1 cellular context compared by ENCODE assay signal in the genomic region with DNA sequence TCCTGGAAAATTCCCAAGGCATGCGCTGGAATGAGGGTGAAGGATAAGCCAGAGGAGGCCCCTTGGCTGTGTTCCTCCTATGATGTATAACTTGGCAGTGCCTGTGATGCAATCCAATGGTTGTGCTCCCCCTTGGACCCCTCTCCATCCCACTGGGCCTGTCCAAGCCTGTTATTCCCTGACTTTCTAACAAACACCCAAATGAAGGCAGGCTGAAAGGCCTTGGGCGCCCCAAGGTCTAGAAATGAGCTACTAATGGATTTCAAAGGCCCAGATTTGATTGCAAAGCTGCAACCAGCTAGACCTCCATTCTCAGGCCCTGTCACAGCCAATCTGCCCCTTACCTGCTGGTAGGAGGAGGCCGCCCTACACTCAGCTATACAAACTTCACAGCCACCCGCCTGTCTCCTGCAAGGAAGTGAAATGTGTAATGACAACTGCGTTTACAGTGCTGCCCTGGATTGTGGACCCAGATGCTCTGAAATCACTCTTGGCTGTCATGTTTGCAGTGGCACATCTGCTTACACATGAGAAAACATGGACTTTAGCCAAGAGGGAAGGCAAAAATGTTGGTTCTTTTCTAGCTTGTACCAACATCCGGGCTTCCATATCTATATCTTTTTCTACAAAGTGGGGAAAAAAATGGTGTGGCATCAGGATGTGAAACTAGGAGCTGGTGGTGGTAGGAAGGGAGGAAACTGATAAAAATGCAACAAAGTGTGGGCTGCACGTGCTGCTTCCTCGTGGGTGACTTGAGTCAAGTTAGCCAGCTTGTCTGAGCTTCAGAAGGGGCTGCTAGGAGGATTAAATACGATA.
A peak's percentile ranks its signal among the peaks of the same experiment; 100 is the strongest.
TF ChIP-seq lines count a peak whose summit lies in the region.

No MANE protein-coding gene starts in this region.

TF ChIP-seq in HepG2, 621 proteins besides CTCF, POLR2A, EP300 and RAD21 (continued from another document and continues in another):
- TF ChIP-seq, protein P1, sequence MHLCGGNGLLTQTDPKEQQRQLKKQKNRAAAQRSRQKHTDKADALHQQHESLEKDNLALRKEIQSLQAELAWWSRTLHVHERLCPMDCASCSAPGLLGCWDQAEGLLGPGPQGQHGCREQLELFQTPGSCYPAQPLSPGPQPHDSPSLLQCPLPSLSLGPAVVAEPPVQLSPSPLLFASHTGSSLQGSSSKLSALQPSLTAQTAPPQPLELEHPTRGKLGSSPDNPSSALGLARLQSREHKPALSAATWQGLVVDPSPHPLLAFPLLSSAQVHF (CRISPR knock-in tag; IDR thresholded peaks at IDR 0.05), result no peak
- no peak for TF ChIP-seq ZNF781 (CRISPR knock-in tag; IDR thresholded peaks at IDR 0.05; ENCODE audit: borderline replicate concordance, not compliant biosample characterization)
- peak; percentile 45; the same call in 1 of the 2 replicates for TF ChIP-seq ZNF569 (CRISPR knock-in tag; IDR thresholded peaks at IDR 0.05; ENCODE audit: borderline replicate concordance)
- TF ChIP-seq, protein P2, sequence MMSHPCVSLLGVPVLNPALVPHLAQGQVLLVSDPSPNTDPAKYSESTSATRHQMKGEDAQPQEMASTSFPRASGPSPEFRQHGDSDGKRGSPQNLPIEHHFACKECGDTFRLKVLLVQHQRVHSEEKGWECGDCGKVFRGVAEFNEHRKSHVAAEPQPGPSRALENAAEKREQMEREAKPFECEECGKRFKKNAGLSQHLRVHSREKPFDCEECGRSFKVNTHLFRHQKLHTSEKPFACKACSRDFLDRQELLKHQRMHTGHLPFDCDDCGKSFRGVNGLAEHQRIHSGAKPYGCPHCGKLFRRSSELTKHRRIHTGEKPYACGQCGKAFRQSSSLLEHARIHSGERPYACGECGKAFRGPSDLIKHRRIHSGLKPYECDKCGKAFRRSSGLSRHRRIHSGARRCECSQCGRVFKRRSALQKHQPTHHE (CRISPR knock-in tag; IDR thresholded peaks at IDR 0.05; ENCODE audit: borderline replicate concordance), result no peak; the same call in 1 of the 2 replicates
- TF ChIP-seq, protein P3, sequence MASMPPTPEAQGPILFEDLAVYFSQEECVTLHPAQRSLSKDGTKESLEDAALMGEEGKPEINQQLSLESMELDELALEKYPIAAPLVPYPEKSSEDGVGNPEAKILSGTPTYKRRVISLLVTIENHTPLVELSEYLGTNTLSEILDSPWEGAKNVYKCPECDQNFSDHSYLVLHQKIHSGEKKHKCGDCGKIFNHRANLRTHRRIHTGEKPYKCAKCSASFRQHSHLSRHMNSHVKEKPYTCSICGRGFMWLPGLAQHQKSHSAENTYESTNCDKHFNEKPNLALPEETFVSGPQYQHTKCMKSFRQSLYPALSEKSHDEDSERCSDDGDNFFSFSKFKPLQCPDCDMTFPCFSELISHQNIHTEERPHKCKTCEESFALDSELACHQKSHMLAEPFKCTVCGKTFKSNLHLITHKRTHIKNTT (CRISPR knock-in tag; IDR thresholded peaks at IDR 0.05), result no peak
- peak; percentile 84; the same call in 1 of the 2 replicates for TF ChIP-seq CBX5 (CRISPR knock-in tag; IDR thresholded peaks at IDR 0.05; ENCODE audit: borderline replicate concordance)
- no peak for TF ChIP-seq ZNF775 (CRISPR knock-in tag; IDR thresholded peaks at IDR 0.05; ENCODE audit: borderline replicate concordance)
- no peak for TF ChIP-seq MLLT10 (CRISPR knock-in tag; IDR thresholded peaks at IDR 0.05)
- no peak for TF ChIP-seq ZNF260 (CRISPR knock-in tag; IDR thresholded peaks at IDR 0.05; ENCODE audit: borderline replicate concordance, low read depth)
- TF ChIP-seq ADNP (CRISPR knock-in tag; IDR thresholded peaks at IDR 0.05), result no peak
- no peak for TF ChIP-seq SIN3A (IDR thresholded peaks at IDR 0.05; ENCODE audit: borderline replicate concordance, low read depth, low read length)
- TF ChIP-seq, protein P4, sequence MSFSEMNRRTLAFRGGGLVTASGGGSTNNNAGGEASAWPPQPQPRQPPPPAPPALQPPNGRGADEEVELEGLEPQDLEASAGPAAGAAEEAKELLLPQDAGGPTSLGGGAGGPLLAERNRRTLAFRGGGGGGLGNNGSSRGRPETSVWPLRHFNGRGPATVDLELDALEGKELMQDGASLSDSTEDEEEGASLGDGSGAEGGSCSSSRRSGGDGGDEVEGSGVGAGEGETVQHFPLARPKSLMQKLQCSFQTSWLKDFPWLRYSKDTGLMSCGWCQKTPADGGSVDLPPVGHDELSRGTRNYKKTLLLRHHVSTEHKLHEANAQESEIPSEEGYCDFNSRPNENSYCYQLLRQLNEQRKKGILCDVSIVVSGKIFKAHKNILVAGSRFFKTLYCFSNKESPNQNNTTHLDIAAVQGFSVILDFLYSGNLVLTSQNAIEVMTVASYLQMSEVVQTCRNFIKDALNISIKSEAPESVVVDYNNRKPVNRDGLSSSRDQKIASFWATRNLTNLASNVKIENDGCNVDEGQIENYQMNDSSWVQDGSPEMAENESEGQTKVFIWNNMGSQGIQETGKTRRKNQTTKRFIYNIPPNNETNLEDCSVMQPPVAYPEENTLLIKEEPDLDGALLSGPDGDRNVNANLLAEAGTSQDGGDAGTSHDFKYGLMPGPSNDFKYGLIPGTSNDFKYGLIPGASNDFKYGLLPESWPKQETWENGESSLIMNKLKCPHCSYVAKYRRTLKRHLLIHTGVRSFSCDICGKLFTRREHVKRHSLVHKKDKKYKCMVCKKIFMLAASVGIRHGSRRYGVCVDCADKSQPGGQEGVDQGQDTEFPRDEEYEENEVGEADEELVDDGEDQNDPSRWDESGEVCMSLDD (CRISPR knock-in tag; IDR thresholded peaks at IDR 0.05; ENCODE audit: borderline replicate concordance), result no peak
- TF ChIP-seq RARG (CRISPR knock-in tag; IDR thresholded peaks at IDR 0.05; ENCODE audit: low read depth), result no peak
- TF ChIP-seq KLF15 (CRISPR knock-in tag; IDR thresholded peaks at IDR 0.05; ENCODE audit: borderline replicate concordance), result no peak
- 0 out of 2 replicates have a peak, but pooled peaks have one; percentile 30 for TF ChIP-seq HIVEP1 (CRISPR knock-in tag; IDR thresholded peaks at IDR 0.05)
- peak; percentile 87 for TF ChIP-seq ZFX (CRISPR knock-in tag; IDR thresholded peaks at IDR 0.05; ENCODE audit: low read depth)
- no peak for TF ChIP-seq BHLHE40 (IDR thresholded peaks at IDR 0.05; ENCODE audit: low read length)
- no peak for TF ChIP-seq MAFG (CRISPR knock-in tag; IDR thresholded peaks at IDR 0.05)
- TF ChIP-seq ZNF83 (CRISPR knock-in tag; IDR thresholded peaks at IDR 0.05; ENCODE audit: borderline replicate concordance), result no peak
- no peak for TF ChIP-seq ZNF383 (CRISPR knock-in tag; IDR thresholded peaks at IDR 0.05; ENCODE audit: borderline replicate concordance)
- TF ChIP-seq ZNF883 (CRISPR knock-in tag; IDR thresholded peaks at IDR 0.05; ENCODE audit: not compliant biosample characterization), result no peak
- no peak for TF ChIP-seq TP53 (CRISPR knock-in tag; conservative IDR thresholded peaks at IDR 0.05)
- TF ChIP-seq, protein P5, sequence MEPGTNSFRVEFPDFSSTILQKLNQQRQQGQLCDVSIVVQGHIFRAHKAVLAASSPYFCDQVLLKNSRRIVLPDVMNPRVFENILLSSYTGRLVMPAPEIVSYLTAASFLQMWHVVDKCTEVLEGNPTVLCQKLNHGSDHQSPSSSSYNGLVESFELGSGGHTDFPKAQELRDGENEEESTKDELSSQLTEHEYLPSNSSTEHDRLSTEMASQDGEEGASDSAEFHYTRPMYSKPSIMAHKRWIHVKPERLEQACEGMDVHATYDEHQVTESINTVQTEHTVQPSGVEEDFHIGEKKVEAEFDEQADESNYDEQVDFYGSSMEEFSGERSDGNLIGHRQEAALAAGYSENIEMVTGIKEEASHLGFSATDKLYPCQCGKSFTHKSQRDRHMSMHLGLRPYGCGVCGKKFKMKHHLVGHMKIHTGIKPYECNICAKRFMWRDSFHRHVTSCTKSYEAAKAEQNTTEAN (CRISPR knock-in tag; conservative IDR thresholded peaks at IDR 0.05), result peak; percentile 85
- TF ChIP-seq, protein P6, sequence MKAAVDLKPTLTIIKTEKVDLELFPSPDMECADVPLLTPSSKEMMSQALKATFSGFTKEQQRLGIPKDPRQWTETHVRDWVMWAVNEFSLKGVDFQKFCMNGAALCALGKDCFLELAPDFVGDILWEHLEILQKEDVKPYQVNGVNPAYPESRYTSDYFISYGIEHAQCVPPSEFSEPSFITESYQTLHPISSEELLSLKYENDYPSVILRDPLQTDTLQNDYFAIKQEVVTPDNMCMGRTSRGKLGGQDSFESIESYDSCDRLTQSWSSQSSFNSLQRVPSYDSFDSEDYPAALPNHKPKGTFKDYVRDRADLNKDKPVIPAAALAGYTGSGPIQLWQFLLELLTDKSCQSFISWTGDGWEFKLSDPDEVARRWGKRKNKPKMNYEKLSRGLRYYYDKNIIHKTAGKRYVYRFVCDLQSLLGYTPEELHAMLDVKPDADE (CRISPR knock-in tag; IDR thresholded peaks at IDR 0.05), result no peak
- TF ChIP-seq, protein P7, sequence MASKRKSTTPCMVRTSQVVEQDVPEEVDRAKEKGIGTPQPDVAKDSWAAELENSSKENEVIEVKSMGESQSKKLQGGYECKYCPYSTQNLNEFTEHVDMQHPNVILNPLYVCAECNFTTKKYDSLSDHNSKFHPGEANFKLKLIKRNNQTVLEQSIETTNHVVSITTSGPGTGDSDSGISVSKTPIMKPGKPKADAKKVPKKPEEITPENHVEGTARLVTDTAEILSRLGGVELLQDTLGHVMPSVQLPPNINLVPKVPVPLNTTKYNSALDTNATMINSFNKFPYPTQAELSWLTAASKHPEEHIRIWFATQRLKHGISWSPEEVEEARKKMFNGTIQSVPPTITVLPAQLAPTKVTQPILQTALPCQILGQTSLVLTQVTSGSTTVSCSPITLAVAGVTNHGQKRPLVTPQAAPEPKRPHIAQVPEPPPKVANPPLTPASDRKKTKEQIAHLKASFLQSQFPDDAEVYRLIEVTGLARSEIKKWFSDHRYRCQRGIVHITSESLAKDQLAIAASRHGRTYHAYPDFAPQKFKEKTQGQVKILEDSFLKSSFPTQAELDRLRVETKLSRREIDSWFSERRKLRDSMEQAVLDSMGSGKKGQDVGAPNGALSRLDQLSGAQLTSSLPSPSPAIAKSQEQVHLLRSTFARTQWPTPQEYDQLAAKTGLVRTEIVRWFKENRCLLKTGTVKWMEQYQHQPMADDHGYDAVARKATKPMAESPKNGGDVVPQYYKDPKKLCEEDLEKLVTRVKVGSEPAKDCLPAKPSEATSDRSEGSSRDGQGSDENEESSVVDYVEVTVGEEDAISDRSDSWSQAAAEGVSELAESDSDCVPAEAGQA (IDR thresholded peaks at IDR 0.05; ENCODE audit: low read depth), result no peak; the same call in 1 of the 2 replicates
- TF ChIP-seq, protein P7 (CRISPR knock-in tag; IDR thresholded peaks at IDR 0.05; ENCODE audit: borderline replicate concordance), result no peak
- peak; percentile 88 for TF ChIP-seq HDAC1 (CRISPR knock-in tag; IDR thresholded peaks at IDR 0.05)
- TF ChIP-seq, protein P8, sequence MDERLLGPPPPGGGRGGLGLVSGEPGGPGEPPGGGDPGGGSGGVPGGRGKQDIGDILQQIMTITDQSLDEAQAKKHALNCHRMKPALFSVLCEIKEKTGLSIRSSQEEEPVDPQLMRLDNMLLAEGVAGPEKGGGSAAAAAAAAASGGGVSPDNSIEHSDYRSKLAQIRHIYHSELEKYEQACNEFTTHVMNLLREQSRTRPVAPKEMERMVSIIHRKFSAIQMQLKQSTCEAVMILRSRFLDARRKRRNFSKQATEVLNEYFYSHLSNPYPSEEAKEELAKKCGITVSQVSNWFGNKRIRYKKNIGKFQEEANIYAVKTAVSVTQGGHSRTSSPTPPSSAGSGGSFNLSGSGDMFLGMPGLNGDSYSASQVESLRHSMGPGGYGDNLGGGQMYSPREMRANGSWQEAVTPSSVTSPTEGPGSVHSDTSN (CRISPR knock-in tag; IDR thresholded peaks at IDR 0.05), result peak; percentile 47; the same call in 1 of the 2 replicates
- no peak for TF ChIP-seq ZBTB1 (CRISPR knock-in tag; IDR thresholded peaks at IDR 0.05; ENCODE audit: borderline replicate concordance)
- TF ChIP-seq, protein P9, sequence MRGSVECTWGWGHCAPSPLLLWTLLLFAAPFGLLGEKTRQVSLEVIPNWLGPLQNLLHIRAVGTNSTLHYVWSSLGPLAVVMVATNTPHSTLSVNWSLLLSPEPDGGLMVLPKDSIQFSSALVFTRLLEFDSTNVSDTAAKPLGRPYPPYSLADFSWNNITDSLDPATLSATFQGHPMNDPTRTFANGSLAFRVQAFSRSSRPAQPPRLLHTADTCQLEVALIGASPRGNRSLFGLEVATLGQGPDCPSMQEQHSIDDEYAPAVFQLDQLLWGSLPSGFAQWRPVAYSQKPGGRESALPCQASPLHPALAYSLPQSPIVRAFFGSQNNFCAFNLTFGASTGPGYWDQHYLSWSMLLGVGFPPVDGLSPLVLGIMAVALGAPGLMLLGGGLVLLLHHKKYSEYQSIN (CRISPR knock-in tag; IDR thresholded peaks at IDR 0.05; ENCODE audit: borderline replicate concordance), result no peak
- TF ChIP-seq JUNB (CRISPR knock-in tag; IDR thresholded peaks at IDR 0.05; ENCODE audit: borderline replicate concordance), result no peak; the same call in 1 of the 2 replicates
- TF ChIP-seq, protein P10, sequence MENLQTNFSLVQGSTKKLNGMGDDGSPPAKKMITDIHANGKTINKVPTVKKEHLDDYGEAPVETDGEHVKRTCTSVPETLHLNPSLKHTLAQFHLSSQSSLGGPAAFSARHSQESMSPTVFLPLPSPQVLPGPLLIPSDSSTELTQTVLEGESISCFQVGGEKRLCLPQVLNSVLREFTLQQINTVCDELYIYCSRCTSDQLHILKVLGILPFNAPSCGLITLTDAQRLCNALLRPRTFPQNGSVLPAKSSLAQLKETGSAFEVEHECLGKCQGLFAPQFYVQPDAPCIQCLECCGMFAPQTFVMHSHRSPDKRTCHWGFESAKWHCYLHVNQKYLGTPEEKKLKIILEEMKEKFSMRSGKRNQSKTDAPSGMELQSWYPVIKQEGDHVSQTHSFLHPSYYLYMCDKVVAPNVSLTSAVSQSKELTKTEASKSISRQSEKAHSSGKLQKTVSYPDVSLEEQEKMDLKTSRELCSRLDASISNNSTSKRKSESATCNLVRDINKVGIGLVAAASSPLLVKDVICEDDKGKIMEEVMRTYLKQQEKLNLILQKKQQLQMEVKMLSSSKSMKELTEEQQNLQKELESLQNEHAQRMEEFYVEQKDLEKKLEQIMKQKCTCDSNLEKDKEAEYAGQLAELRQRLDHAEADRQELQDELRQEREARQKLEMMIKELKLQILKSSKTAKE (CRISPR knock-in tag; IDR thresholded peaks at IDR 0.05; ENCODE audit: borderline replicate concordance), result peak; percentile 83
- no peak for TF ChIP-seq ZNF674 (CRISPR knock-in tag; IDR thresholded peaks at IDR 0.05; ENCODE audit: low read depth)
- TF ChIP-seq ZFP36L1 (CRISPR knock-in tag; IDR thresholded peaks at IDR 0.05), result no peak
- peak; percentile 36; the same call in 1 of the 2 replicates for TF ChIP-seq SMC3 (IDR thresholded peaks at IDR 0.05; ENCODE audit: low read length)
- no peak; the same call in 1 of the 2 replicates for TF ChIP-seq JUND (CRISPR knock-in tag; IDR thresholded peaks at IDR 0.05)
- TF ChIP-seq ZBTB8A (CRISPR knock-in tag; IDR thresholded peaks at IDR 0.05; ENCODE audit: borderline replicate concordance, low read depth), result no peak; the same call in 1 of the 2 replicates
